In the genomic region with DNA sequence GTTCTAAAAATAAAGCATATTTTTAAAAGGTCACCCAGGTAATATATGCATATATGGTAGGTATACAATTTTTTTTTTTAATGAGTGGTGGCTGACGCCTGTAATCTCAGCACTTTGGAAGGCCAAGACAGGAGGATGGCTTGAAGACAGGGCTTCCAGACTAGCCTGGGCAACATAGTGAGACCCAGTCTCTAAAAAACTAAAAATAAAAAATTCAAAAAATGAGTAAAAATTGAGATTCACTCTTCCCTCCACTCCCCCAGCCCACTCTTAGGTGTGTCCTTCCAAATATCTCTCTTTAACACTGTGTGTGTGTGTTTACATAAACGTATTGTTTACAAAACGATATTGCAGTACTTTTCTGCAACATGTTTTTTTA, we compare ENCODE assay signal across 1 cellular context.
TF ChIP-seq lines count a peak whose summit lies in the region.

No MANE protein-coding gene starts in this region.

TF ChIP-seq in H1, 55 proteins besides CTCF, POLR2A, EP300 and RAD21:
- TF ChIP-seq BRCA1 (IDR thresholded peaks at IDR 0.05; ENCODE audit: low read depth, low read length) (no peak), RXRA (IDR thresholded peaks at IDR 0.05; ENCODE audit: insufficient read depth, low read depth, low read length) (no peak), HDAC6 (IDR thresholded peaks at IDR 0.05; ENCODE audit: low read depth, low read length) (no peak), JUN (IDR thresholded peaks at IDR 0.05; ENCODE audit: low read depth, low read length) (no peak), RBBP5 (IDR thresholded peaks at IDR 0.05; ENCODE audit: borderline replicate concordance, low read depth, low read length) (no peak), CBX8 (IDR thresholded peaks at IDR 0.05; ENCODE audit: borderline replicate concordance, low read depth, low read length) (no peak), YY1 (IDR thresholded peaks at IDR 0.05; ENCODE audit: low read depth, low read length) (no peak)
- TF ChIP-seq, protein P1, sequence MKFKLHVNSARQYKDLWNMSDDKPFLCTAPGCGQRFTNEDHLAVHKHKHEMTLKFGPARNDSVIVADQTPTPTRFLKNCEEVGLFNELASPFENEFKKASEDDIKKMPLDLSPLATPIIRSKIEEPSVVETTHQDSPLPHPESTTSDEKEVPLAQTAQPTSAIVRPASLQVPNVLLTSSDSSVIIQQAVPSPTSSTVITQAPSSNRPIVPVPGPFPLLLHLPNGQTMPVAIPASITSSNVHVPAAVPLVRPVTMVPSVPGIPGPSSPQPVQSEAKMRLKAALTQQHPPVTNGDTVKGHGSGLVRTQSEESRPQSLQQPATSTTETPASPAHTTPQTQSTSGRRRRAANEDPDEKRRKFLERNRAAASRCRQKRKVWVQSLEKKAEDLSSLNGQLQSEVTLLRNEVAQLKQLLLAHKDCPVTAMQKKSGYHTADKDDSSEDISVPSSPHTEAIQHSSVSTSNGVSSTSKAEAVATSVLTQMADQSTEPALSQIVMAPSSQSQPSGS (IDR thresholded peaks at IDR 0.05; ENCODE audit: low read length): no peak
